Comparison of ENCODE assay signal across 20 cellular contexts in genomic region chr3:18660059-18660458, GRCh38.
"Had no signal": no experiment of that assay in that cellular context is flagged by ENCODE, and none has a peak within 500 bp of the region (broad histone marks: within the 10 kb centered on the region; RNA-seq: fewer than 3 reads in every experiment).

No MANE protein-coding gene starts in this region.

- H3K4me3 ChIP-seq: breast epithelium, esophagus squamous epithelium, heart right ventricle, mucosa of descending colon, prostate gland, right atrium auricular region, suprapubic skin, transverse colon, uterus had no signal

- DNase-seq: activated CD4-positive, CD25-positive, alpha-beta regulatory T cell treated with anti-CD3 and anti-CD28 coated beads, Interleukin-2, amount 50 U/mL, for 72 hours; activated naive CD4-positive, alpha-beta T cell treated with Interleukin-2 at 50 U/mL for 16 hours; effector CD4-positive, alpha-beta T cell; esophagus squamous epithelium; heart right ventricle; immature natural killer cell; mesenchymal stem cell; mucosa of descending colon; naive B cell; stimulated activated CD4-positive, alpha-beta T cell treated with anti-CD3 and anti-CD28 coated beads, Interleukin-12 subunit alpha, Interleukin-12 subunit beta, amount 100 ng/mL, for 4 hours; stimulated activated CD4-positive, alpha-beta T cell treated with anti-CD3 and anti-CD28 coated beads, Interleukin-1b, Interleukin-23, amount 100 ng/mL, for 48 hours; stimulated activated CD8-positive, alpha-beta memory T cell treated with anti-CD3 and anti-CD28 coated beads, Interleukin-4, amount 100 ng/mL, for 48 hours; transverse colon; uterus had no signal

- H3K27me3 Mint-ChIP-seq: stimulated activated naive CD8-positive, alpha-beta T cell treated with anti-CD3 and anti-CD28 coated beads, Interleukin-15, Interleukin-2, amounts not matched to agents 100 ng/mL and 50 ng/mL, for 24 hours had no signal

- H3K36me3 Mint-ChIP-seq: immature natural killer cell, naive B cell had no signal

- H3K4me3 Mint-ChIP-seq: immature natural killer cell; naive B cell; T-helper 1 cell treated with Interleukin-12 subunit alpha and Interleukin-12 subunit beta and Interleukin-4 antibody, amounts not matched to agents 30 μg/mL and 1 μg/mL, for 36 hours had no signal

- ATAC-seq: heart right ventricle, mucosa of descending colon had no signal

- H3K27ac Mint-ChIP-seq: immature natural killer cell; naive B cell; stimulated activated naive CD8-positive, alpha-beta T cell treated with anti-CD3 and anti-CD28 coated beads, Interleukin-15, Interleukin-2, amounts not matched to agents 100 ng/mL and 50 ng/mL, for 24 hours; T-helper 1 cell treated with Interleukin-12 subunit alpha and Interleukin-12 subunit beta and Interleukin-4 antibody, amounts not matched to agents 30 μg/mL and 1 μg/mL, for 36 hours had no signal
